Comparison of ENCODE assay signal across 28 cellular contexts in genomic region chr5:7018144-7018543, GRCh38.
"Had no signal": no experiment of that assay in that cellular context is flagged by ENCODE, and none has a peak within 500 bp of the region (broad histone marks: within the 10 kb centered on the region; RNA-seq: fewer than 3 reads in every experiment).

No MANE protein-coding gene starts in this region.

- H3K4me3 Mint-ChIP-seq: mesothelial cell of epicardium; naive B cell; natural killer cell treated with Interleukin-12 subunit alpha and Interleukin-12 subunit beta and Interleukin-15 and Interleukin-18, amount 100 ng/mL, for 72 hours; neural progenitor cell; stimulated activated naive CD8-positive, alpha-beta T cell treated with anti-CD3 and anti-CD28 coated beads, Interleukin-15, amount 100 ng/mL, for 72 hours had no signal

- H3K36me3 Mint-ChIP-seq: mesothelial cell of epicardium, neural progenitor cell had no signal

- ATAC-seq: esophagus mucosa; foreskin keratinocyte; gastroesophageal sphincter; heart right ventricle; left cardiac atrium; left lung; mucosa of descending colon; natural killer cell treated with Interleukin-12 subunit alpha and Interleukin-12 subunit beta and Interleukin-15 and Interleukin-18, amount 100 ng/mL, for 72 hours; sciatic nerve; stimulated activated naive CD8-positive, alpha-beta T cell treated with anti-CD3 and anti-CD28 coated beads, Interleukin-15, amount 100 ng/mL, for 72 hours had no signal

- H3K27ac Mint-ChIP-seq: mesothelial cell of epicardium; natural killer cell treated with Interleukin-12 subunit alpha and Interleukin-12 subunit beta and Interleukin-15 and Interleukin-18, amount 100 ng/mL, for 72 hours; neural progenitor cell; progenitor cell of endocrine pancreas; stimulated activated naive CD8-positive, alpha-beta T cell treated with anti-CD3 and anti-CD28 coated beads, Interleukin-15, amount 100 ng/mL, for 72 hours had no signal

- H3K27me3 Mint-ChIP-seq: naive B cell; natural killer cell treated with Interleukin-12 subunit alpha and Interleukin-12 subunit beta and Interleukin-15 and Interleukin-18, amount 100 ng/mL, for 72 hours; progenitor cell of endocrine pancreas had no signal

- H3K4me1 Mint-ChIP-seq: mesothelial cell of epicardium; naive B cell; neural progenitor cell; stimulated activated naive CD8-positive, alpha-beta T cell treated with anti-CD3 and anti-CD28 coated beads, Interleukin-15, amount 100 ng/mL, for 72 hours had no signal

- DNase-seq: dorsolateral prefrontal cortex; effector CD4-positive, alpha-beta T cell; foreskin keratinocyte; heart right ventricle; hippocampal formation; left cardiac atrium; left lung; mesenchymal stem cell; mucosa of descending colon; naive B cell; stimulated activated CD4-positive, alpha-beta T cell treated with anti-CD3 and anti-CD28 coated beads, Interleukin-12 subunit alpha, Interleukin-12 subunit beta, amount 100 ng/mL, for 4 hours; stimulated activated CD4-positive, alpha-beta T cell treated with anti-CD3 and anti-CD28 coated beads, Interleukin-1b, Interleukin-23, amount 100 ng/mL, for 48 hours; stimulated activated CD4-positive, alpha-beta T cell treated with anti-CD3 and anti-CD28 coated beads, Interleukin-4, amount 100 ng/mL, for 1 hour; stimulated activated CD8-positive, alpha-beta memory T cell treated with anti-CD3 and anti-CD28 coated beads, Interleukin-4, amount 100 ng/mL, for 48 hours; stimulated activated naive CD4-positive, alpha-beta T cell; stimulated activated naive CD8-positive, alpha-beta T cell treated with anti-CD3 and anti-CD28 coated beads, Interleukin-15, amount 100 ng/mL, for 72 hours; thyroid gland; trophoblast cell had no signal

- H3K4me3 ChIP-seq: dorsolateral prefrontal cortex, gastroesophageal sphincter, heart right ventricle, left lung, mucosa of descending colon, neural progenitor cell, right atrium auricular region, smooth muscle cell, thyroid gland, vagina had no signal
